Comparison of ENCODE assay signal across 20 cellular contexts in genomic region chr3:184325715-184326114, GRCh38. TPM values are rescaled to one million over a fixed set of nuclear protein-coding genes. Genes with fewer than 3 reads are reported as not detected.
A peak's percentile ranks its signal among the peaks of the same experiment; 100 is the strongest.
DNase-seq lines count a peak whose midpoint lies in the region; ATAC-seq, FAIRE-seq and TF ChIP-seq lines count a peak whose summit lies in the region.
"Had no signal": no experiment of that assay in that cellular context is flagged by ENCODE, and none has a peak within 500 bp of the region (broad histone marks: within the 10 kb centered on the region; RNA-seq: fewer than 3 reads in every experiment).

No MANE protein-coding gene starts in this region.

- H3K36me3 Mint-ChIP-seq in activated T-helper 1 cell treated with anti-CD3 and anti-CD28 coated beads, Interleukin-12 subunit alpha, Interleukin-12 subunit beta, Interleukin-2, Interleukin-4 antibody, amounts not matched to agents 30 ng/mL and 10 ng/mL and 1 ng/mL, durations not matched to agents 14 hours and 24 hours and 36 hours (ENCODE audit: low read depth) = peaks cover 83% of the 10 kb centered on the region

- POLR2A ChIA-PET in HepG2 (lab: Yijun Ruan, JAX) = interaction anchor here (1.0 to 2.1 kb wide), 3 partner anchors 10 to 11 kb away, joined by 3 to 6 read pairs (median 3); no protein-coding TSS in a partner anchor

- H4K91ac ChIP-seq in mesenchymal stem cell (ENCODE audit: low read length) = no peak overlapping the region

- no peak overlapping the region for H2AK5ac ChIP-seq in mesenchymal stem cell (ENCODE audit: low read length, severe bottlenecking)

- TF ChIP-seq RAD21 in HepG2 (CRISPR knock-in tag; IDR thresholded peaks at IDR 0.05) = no peak

- H3K4me3 ChIP-seq in HepG2 (replicated peaks in 1 of 3; ENCODE audit: insufficient read depth in 1 of 3, low read depth in 2 of 3, low read length in 3 of 3) = no peak overlapping the region
- H3K4me3 ChIP-seq in right lobe of liver = no peak overlapping the region
- no peak overlapping the region for H3K4me3 ChIP-seq in mesenchymal stem cell (ENCODE audit: insufficient read depth in 1 of 2, low read depth in 1 of 2, low read length in 2 of 2)
- H3K4me3 ChIP-seq in pancreas = no peak overlapping the region
- H3K4me3 ChIP-seq: cardiac muscle cell, left lung, Peyer's patch, sigmoid colon, suprapubic skin had no signal

- H3K23ac ChIP-seq in mesenchymal stem cell (ENCODE audit: low read length in 2 of 2) = no peak overlapping the region

- H3K4me1 Mint-ChIP-seq in activated T-helper 1 cell treated with anti-CD3 and anti-CD28 coated beads, Interleukin-12 subunit alpha, Interleukin-12 subunit beta, Interleukin-2, Interleukin-4 antibody, amounts not matched to agents 30 ng/mL and 10 ng/mL and 1 ng/mL, durations not matched to agents 14 hours and 24 hours and 36 hours (ENCODE audit: low read depth) = peaks cover 22% of the 10 kb centered on the region

- TF ChIP-seq POLR2A in HepG2 (IDR thresholded peaks at IDR 0.05; ENCODE audit: insufficient read depth in 1 of 2, low read depth in 2 of 2, low read length in 2 of 2) (no peak), right lobe of liver (IDR thresholded peaks at IDR 0.05) (no peak)

- H2AFZ ChIP-seq in HepG2 (ENCODE audit: low read length) = no peak overlapping the region
- no peak overlapping the region for H2AFZ ChIP-seq in mesenchymal stem cell (ENCODE audit: low read depth, low read length)

- intact Hi-C loops in HepG2 (cut with micrococcal nuclease; ENCODE audit: unreplicated experiment) = no loop called here
- intact Hi-C loops in right lobe of liver (cut with DNase I) = no loop called here
- intact Hi-C loops in activated T-helper 1 cell treated with anti-CD3 and anti-CD28 coated beads, Interleukin-12 subunit alpha, Interleukin-12 subunit beta, Interleukin-2, Interleukin-4 antibody, amounts not matched to agents 30 ng/mL and 10 ng/mL and 1 ng/mL, durations not matched to agents 14 hours and 24 hours and 36 hours (cut with micrococcal nuclease) = loop anchor here (1.0 kb wide), 1 partner anchor 8 kb away; no protein-coding TSS in a partner anchor
- intact Hi-C loops in pancreas (cut with DNase I) = no loop called here

- H3K14ac ChIP-seq in mesenchymal stem cell (ENCODE audit: low read length in 2 of 2) = no peak overlapping the region

- no peak for TF ChIP-seq EP300 in HepG2 (IDR thresholded peaks at IDR 0.05; ENCODE audit: low read depth in 2 of 2, low read length in 2 of 2)
- TF ChIP-seq EP300 in HepG2 (CRISPR knock-in tag; IDR thresholded peaks at IDR 0.05; ENCODE audit: borderline replicate concordance) = no peak

- CTCF ChIA-PET in HepG2 (lab: Yijun Ruan, JAX; ENCODE audit: low intra/inter-chr PET ratio, low total read pairs) = no interaction called here

- TF ChIP-seq CTCF in HepG2 (CRISPR knock-in tag; IDR thresholded peaks at IDR 0.05) = no peak
- no peak for TF ChIP-seq CTCF in right lobe of liver (IDR thresholded peaks at IDR 0.05)
- TF ChIP-seq CTCF in pancreas (IDR thresholded peaks at IDR 0.05) = no peak

- H3K18ac ChIP-seq in mesenchymal stem cell (ENCODE audit: low read depth in 1 of 2, low read length in 2 of 2) = no peak overlapping the region

- H3K9ac ChIP-seq in HepG2 (ENCODE audit: insufficient read depth, low read depth, low read length) (no peak overlapping the region), mesenchymal stem cell (ENCODE audit: low read length) (peak overlapping the region; percentile 1)

- DNase-seq in HepG2 (ENCODE audit: low spot score) (no peak), right lobe of liver (no peak), mesenchymal stem cell (no peak), pancreas (no peak), foreskin melanocyte (no peak)
- DNase-seq in activated T-helper 1 cell treated with anti-CD3 and anti-CD28 coated beads, Interleukin-12 subunit alpha, Interleukin-12 subunit beta, Interleukin-2, Interleukin-4 antibody, amounts not matched to agents 30 ng/mL and 10 ng/mL and 1 ng/mL, durations not matched to agents 14 hours and 24 hours and 36 hours (ENCODE audit: low spot score) = no peak
- no peak for DNase-seq in stimulated activated naive CD8-positive, alpha-beta T cell treated with anti-CD3 and anti-CD28 coated beads, Interleukin-15, Interleukin-2, amounts not matched to agents 100 U/mL and 50 U/mL, for 24 hours
- DNase-seq: activated gamma-delta T cell; AML-193; effector CD8-positive, alpha-beta T cell; left lung; NCI-H82; Peyer's patch; sigmoid colon; WERI-Rb-1 had no signal

- BruUV-seq in HepG2 (replicated peaks; lab: Mats Ljungman, UMichigan) = no TSS peak

- no peak overlapping the region for H2BK15ac ChIP-seq in mesenchymal stem cell (ENCODE audit: low read depth, poor library complexity, severe bottlenecking)

- FAIRE-seq in HepG2 (lab: Jason Lieb, UNC) (no peak), pancreas (lab: Jason Lieb, UNC) (no peak)
- FAIRE-seq: GM19239 had no signal

- H3K4me1 ChIP-seq in HepG2 (ENCODE audit: insufficient read depth, low read length) (no peaks in the 10 kb centered on the region), right lobe of liver (peaks cover 0 to 25% (median 9%) of the 10 kb centered on the region in 4 donors), mesenchymal stem cell (ENCODE audit: control insufficient read depth, insufficient read depth, low read depth, low read length) (no peaks in the 10 kb centered on the region), pancreas (peaks cover under 1 to 4% (median 2%) of the 10 kb centered on the region in 3 donors)
- H3K4me1 ChIP-seq: Peyer's patch had no signal

- H3K4me3 Mint-ChIP-seq in activated T-helper 1 cell treated with anti-CD3 and anti-CD28 coated beads, Interleukin-12 subunit alpha, Interleukin-12 subunit beta, Interleukin-2, Interleukin-4 antibody, amounts not matched to agents 30 ng/mL and 10 ng/mL and 1 ng/mL, durations not matched to agents 14 hours and 24 hours and 36 hours = no peak overlapping the region
- H3K4me3 Mint-ChIP-seq: IgD-negative memory B cell had no signal

- H3K27me3 ChIP-seq in HepG2 (ENCODE audit: control insufficient read depth in 1 of 2, insufficient read depth in 2 of 2, low read length in 2 of 2) (no peaks in the 10 kb centered on the region), right lobe of liver (no peaks in the 10 kb centered on the region), mesenchymal stem cell (ENCODE audit: control insufficient read depth in 1 of 2, insufficient read depth in 1 of 2, low read length in 2 of 2) (no peaks in the 10 kb centered on the region), pancreas (no peaks in the 10 kb centered on the region)
- H3K27me3 ChIP-seq: cardiac muscle cell, left lung, Peyer's patch, sigmoid colon, suprapubic skin had no signal

- H3K4me2 ChIP-seq in HepG2 (ENCODE audit: low read depth, low read length) (no peak overlapping the region), mesenchymal stem cell (ENCODE audit: low read length, poor library complexity, severe bottlenecking) (no peak overlapping the region)

- H3K4ac ChIP-seq in mesenchymal stem cell (ENCODE audit: low read depth in 1 of 2, low read length in 2 of 2) = no peak overlapping the region

- H2BK120ac ChIP-seq in mesenchymal stem cell (ENCODE audit: low read depth, low read length) = no peak overlapping the region

- H4K8ac ChIP-seq in mesenchymal stem cell (ENCODE audit: low read length) = no peak overlapping the region

- in situ Hi-C loops in HepG2 (cut with HindIII; ENCODE audit: extremely low pct_ligation_motif_present, low pct_unique_long_range_greater_than_20kb) = no loop called here

- ATAC-seq in HepG2 (no peak), right lobe of liver (no peak), pancreas (no peak), HG02642 (IDR thresholded peaks at IDR 0.05; ENCODE audit: poor library complexity, unreplicated experiment) (no peak)
- peak; percentile 82 for ATAC-seq in stimulated activated naive CD8-positive, alpha-beta T cell treated with anti-CD3 and anti-CD28 coated beads, Interleukin-15, Interleukin-2, amounts not matched to agents 100 U/mL and 50 U/mL, for 24 hours
- ATAC-seq: left lung had no signal

- H3K9me3 Mint-ChIP-seq in activated T-helper 1 cell treated with anti-CD3 and anti-CD28 coated beads, Interleukin-12 subunit alpha, Interleukin-12 subunit beta, Interleukin-2, Interleukin-4 antibody, amounts not matched to agents 30 ng/mL and 10 ng/mL and 1 ng/mL, durations not matched to agents 14 hours and 24 hours and 36 hours = no peaks in the 10 kb centered on the region
- H3K9me3 Mint-ChIP-seq: IgD-negative memory B cell had no signal

- peaks cover 9% of the 10 kb centered on the region; the same call in 1 of the 2 replicates for H4K20me1 ChIP-seq in HepG2 (ENCODE audit: insufficient read depth, low read length)

- H3K79me1 ChIP-seq in mesenchymal stem cell (replicated peaks; ENCODE audit: low read length, poor library complexity, severe bottlenecking) = peaks cover 43% of the 10 kb centered on the region

- no peaks in the 10 kb centered on the region for H3K27me3 Mint-ChIP-seq in activated T-helper 1 cell treated with anti-CD3 and anti-CD28 coated beads, Interleukin-12 subunit alpha, Interleukin-12 subunit beta, Interleukin-2, Interleukin-4 antibody, amounts not matched to agents 30 ng/mL and 10 ng/mL and 1 ng/mL, durations not matched to agents 14 hours and 24 hours and 36 hours (ENCODE audit: insufficient read depth)
- H3K27me3 Mint-ChIP-seq: IgD-negative memory B cell had no signal

- peaks cover 61 to 92% of the 10 kb centered on the region in 2 experiments for H3K36me3 ChIP-seq in HepG2 (replicated peaks in 1 of 2; ENCODE audit: control insufficient read depth in 1 of 2, insufficient read depth in 2 of 2, low read length in 2 of 2)
- peaks cover 63 to 100% (median 88%) of the 10 kb centered on the region in 4 donors for H3K36me3 ChIP-seq in right lobe of liver
- H3K36me3 ChIP-seq in mesenchymal stem cell (ENCODE audit: control insufficient read depth in 1 of 2, insufficient read depth in 2 of 2, low read depth in 1 of 2, low read length in 2 of 2) = peaks cover 85 to 99% of the 10 kb centered on the region in 2 experiments
- peaks cover 39 to 95% (median 90%) of the 10 kb centered on the region in 3 donors for H3K36me3 ChIP-seq in pancreas

- 91% methylated on average over 4 of the region's 4 CpGs for WGBS in HepG2 (ENCODE audit: low lambda C conversion rate)
- 81% methylated on average over 2 of the region's 4 CpGs for WGBS in right lobe of liver (ENCODE audit: insufficient coverage, low coverage, low lambda C conversion rate, missing lambda C conversion rate)
- WGBS in mesenchymal stem cell = 96% methylated on average over 4 of the region's 4 CpGs
- WGBS in pancreas, 2 donors = 73 to 85% methylated on average over 4 of the region's 4 CpGs

- H3K9me3 ChIP-seq in HepG2 (ENCODE audit: low read length) (no peaks in the 10 kb centered on the region), right lobe of liver (no peaks in the 10 kb centered on the region), mesenchymal stem cell (ENCODE audit: control insufficient read depth, low read length) (no peaks in the 10 kb centered on the region), pancreas (no peaks in the 10 kb centered on the region)
- H3K9me3 ChIP-seq: left lung, Peyer's patch, sigmoid colon, suprapubic skin had no signal

- H3K27ac ChIP-seq in HepG2 (ENCODE audit: extremely low read length, insufficient read depth, low read length) = no peak overlapping the region
- H3K27ac ChIP-seq in right lobe of liver = no peak overlapping the region
- H3K27ac ChIP-seq in mesenchymal stem cell (ENCODE audit: low read length, poor library complexity, severe bottlenecking) = no peak overlapping the region
- no peak overlapping the region for H3K27ac ChIP-seq in pancreas
- H3K27ac ChIP-seq: cardiac muscle cell, left lung, Peyer's patch, suprapubic skin, WERI-Rb-1 had no signal

- H3K79me2 ChIP-seq in HepG2 (ENCODE audit: insufficient read depth, low read length) = peaks cover 4% of the 10 kb centered on the region

- H2BK12ac ChIP-seq in mesenchymal stem cell (ENCODE audit: low read length in 2 of 2) = no peak overlapping the region

- no peak overlapping the region for H2BK5ac ChIP-seq in mesenchymal stem cell (ENCODE audit: low read depth, low read length, poor library complexity, severe bottlenecking)

- peak overlapping the region; percentile 73 for H3K27ac Mint-ChIP-seq in activated T-helper 1 cell treated with anti-CD3 and anti-CD28 coated beads, Interleukin-12 subunit alpha, Interleukin-12 subunit beta, Interleukin-2, Interleukin-4 antibody, amounts not matched to agents 30 ng/mL and 10 ng/mL and 1 ng/mL, durations not matched to agents 14 hours and 24 hours and 36 hours
- H3K27ac Mint-ChIP-seq: IgD-negative memory B cell had no signal

RNA-seq across cellular contexts. Expression of gene EIF4G1, which starts 11.3 kb away (rescaled TPM):
- 213 and 244 TPM in 2 replicates for total RNA-seq in HepG2 (2016; rRNA removed; fragmentation: Illumina TruSeq; extraction: Trizol)
- total RNA-seq in HepG2 (2016; cell fraction: cytosol; rRNA removed; fragmentation: Illumina TruSeq; extraction: Trizol; ENCODE audit: low read depth) = 19.7 and 27.8 TPM in 2 replicates
- total RNA-seq in HepG2 (2016; cell fraction: insoluble cytoplasmic fraction; rRNA removed; fragmentation: Illumina TruSeq; extraction: Trizol) = 208 and 223 TPM in 2 replicates
- 77.1 and 81.4 TPM in 2 replicates for total RNA-seq in HepG2 (2016; cell fraction: membrane; rRNA removed; fragmentation: Illumina TruSeq; extraction: Trizol)
- 163 and 210 TPM in 2 replicates for total RNA-seq in HepG2 (2016; cell fraction: nucleus; rRNA removed; fragmentation: Illumina TruSeq; extraction: Trizol)
- 208 and 228 TPM in 2 replicates for polyA plus RNA-seq in HepG2 (2011; rRNA removed)
- polyA plus RNA-seq in HepG2 (2011; cell fraction: cytosol; rRNA removed) = 139 and 145 TPM in 2 replicates
- polyA plus RNA-seq in HepG2 (2011; cell fraction: nucleus; rRNA removed) = 229 and 287 TPM in 2 replicates
- polyA plus RNA-seq in HepG2 (2012) = 122 and 142 TPM in 2 replicates
- polyA plus RNA-seq in HepG2 (2016; cell fraction: cytosol; fragmentation: Illumina TruSeq; extraction: Trizol; ENCODE audit: low read depth) = 15.3 and 16.7 TPM in 2 replicates
- 217 and 276 TPM in 2 replicates for polyA plus RNA-seq in HepG2 (2016; cell fraction: insoluble cytoplasmic fraction; fragmentation: Illumina TruSeq; extraction: Trizol; ENCODE audit: low read depth)
- polyA plus RNA-seq in HepG2 (2016; cell fraction: membrane; fragmentation: Illumina TruSeq; extraction: Trizol; ENCODE audit: low read depth) = 53.0 and 64.3 TPM in 2 replicates
- 324 and 332 TPM in 2 replicates for polyA plus RNA-seq in HepG2 (2016; cell fraction: nucleus; fragmentation: Illumina TruSeq; extraction: Trizol; ENCODE audit: insufficient read depth, low read depth)
- polyA minus RNA-seq in HepG2 (2011; rRNA and poly(A)+ RNA removed; ENCODE audit: low replicate concordance) = 348 and 721 TPM in 2 replicates
- 122 and 123 TPM in 2 replicates for polyA minus RNA-seq in HepG2 (2011; cell fraction: cytosol; rRNA and poly(A)+ RNA removed)
- 107 and 113 TPM in 2 replicates for polyA minus RNA-seq in HepG2 (2011; cell fraction: nucleus; rRNA and poly(A)+ RNA removed)
- total RNA-seq in right lobe of liver = 100 to 1,000 TPM; 262 to 368 (median 291) TPM
- 657 and 706 TPM in 2 replicates for total RNA-seq in activated T-helper 1 cell treated with anti-CD3 and anti-CD28 coated beads, Interleukin-12 subunit alpha, Interleukin-12 subunit beta, Interleukin-2, Interleukin-4 antibody, amounts not matched to agents 30 ng/mL and 10 ng/mL and 1 ng/mL, durations not matched to agents 14 hours and 24 hours and 36 hours
- 188 TPM for polyA plus RNA-seq in mesenchymal stem cell (2013, experiment 1 of 2)
- 185 TPM for polyA plus RNA-seq in mesenchymal stem cell (2013, experiment 2 of 2)
- 100 to 1,000 TPM; 118 to 207 (median 178) TPM for total RNA-seq in pancreas
- 100 to 1,000 TPM; 159 to 163 TPM for polyA plus RNA-seq in pancreas

RNA-seq across cellular contexts. Expression of gene FAM131A, which starts 11.7 kb away (rescaled TPM):
- total RNA-seq in HepG2 (2016; rRNA removed; fragmentation: Illumina TruSeq; extraction: Trizol) (7.4 and 9.3 TPM in 2 replicates), right lobe of liver (1 to 10 TPM; 2.4 to 6.5 (median 3.1) TPM), pancreas (1 to 10 TPM; 4.0 to 7.9 (median 6.4) TPM)
- total RNA-seq in HepG2 (2016; cell fraction: cytosol; rRNA removed; fragmentation: Illumina TruSeq; extraction: Trizol; ENCODE audit: low read depth) = 2.3 and 2.5 TPM in 2 replicates
- 4.8 and 8.7 TPM in 2 replicates for total RNA-seq in HepG2 (2016; cell fraction: insoluble cytoplasmic fraction; rRNA removed; fragmentation: Illumina TruSeq; extraction: Trizol)
- total RNA-seq in HepG2 (2016; cell fraction: membrane; rRNA removed; fragmentation: Illumina TruSeq; extraction: Trizol) = 7.8 and 8.3 TPM in 2 replicates
- total RNA-seq in HepG2 (2016; cell fraction: nucleus; rRNA removed; fragmentation: Illumina TruSeq; extraction: Trizol) = 4.4 and 6.5 TPM in 2 replicates
- polyA plus RNA-seq in HepG2 (2011; rRNA removed) (9.2 and 14.1 TPM in 2 replicates), pancreas (10 to 100 TPM; 12.7 to 22.5 TPM)
- polyA plus RNA-seq in HepG2 (2011; cell fraction: cytosol; rRNA removed) = 11.9 and 16.8 TPM in 2 replicates
- polyA plus RNA-seq in HepG2 (2011; cell fraction: nucleus; rRNA removed) = 23.9 and 25.8 TPM in 2 replicates
- polyA plus RNA-seq in HepG2 (2012) = 5.8 and 9.8 TPM in 2 replicates
- 2.3 and 3.2 TPM in 2 replicates for polyA plus RNA-seq in HepG2 (2016; cell fraction: cytosol; fragmentation: Illumina TruSeq; extraction: Trizol; ENCODE audit: low read depth)
- 5.3 and 7.8 TPM in 2 replicates for polyA plus RNA-seq in HepG2 (2016; cell fraction: insoluble cytoplasmic fraction; fragmentation: Illumina TruSeq; extraction: Trizol; ENCODE audit: low read depth)
- 5.7 and 5.8 TPM in 2 replicates for polyA plus RNA-seq in HepG2 (2016; cell fraction: membrane; fragmentation: Illumina TruSeq; extraction: Trizol; ENCODE audit: low read depth)
- polyA plus RNA-seq in HepG2 (2016; cell fraction: nucleus; fragmentation: Illumina TruSeq; extraction: Trizol; ENCODE audit: insufficient read depth, low read depth) = 12.3 and 13.4 TPM in 2 replicates
- 22.1 and 24.2 TPM in 2 replicates for polyA minus RNA-seq in HepG2 (2011; rRNA and poly(A)+ RNA removed; ENCODE audit: low replicate concordance)
- 7.0 and 7.3 TPM in 2 replicates for polyA minus RNA-seq in HepG2 (2011; cell fraction: cytosol; rRNA and poly(A)+ RNA removed)
- polyA minus RNA-seq in HepG2 (2011; cell fraction: nucleus; rRNA and poly(A)+ RNA removed) = 7.0 and 9.2 TPM in 2 replicates
- 7.5 and 9.2 TPM in 2 replicates for total RNA-seq in activated T-helper 1 cell treated with anti-CD3 and anti-CD28 coated beads, Interleukin-12 subunit alpha, Interleukin-12 subunit beta, Interleukin-2, Interleukin-4 antibody, amounts not matched to agents 30 ng/mL and 10 ng/mL and 1 ng/mL, durations not matched to agents 14 hours and 24 hours and 36 hours
- polyA plus RNA-seq in mesenchymal stem cell (2013, experiment 1 of 2) = 6.7 TPM
- polyA plus RNA-seq in mesenchymal stem cell (2013, experiment 2 of 2) = 6.8 TPM

RNA-seq across cellular contexts. Expression of gene PSMD2, which starts 26.7 kb away (rescaled TPM):
- total RNA-seq in HepG2 (2016; rRNA removed; fragmentation: Illumina TruSeq; extraction: Trizol) (200 and 312 TPM in 2 replicates), right lobe of liver (100 to 1,000 TPM in 3 of 6 experiments, 10 to 100 TPM in 3; 85.5 to 153 (median 103) TPM), pancreas (10 to 100 TPM; 38.4 to 89.6 (median 54.1) TPM)
- 27.9 and 35.3 TPM in 2 replicates for total RNA-seq in HepG2 (2016; cell fraction: cytosol; rRNA removed; fragmentation: Illumina TruSeq; extraction: Trizol; ENCODE audit: low read depth)
- 208 and 307 TPM in 2 replicates for total RNA-seq in HepG2 (2016; cell fraction: insoluble cytoplasmic fraction; rRNA removed; fragmentation: Illumina TruSeq; extraction: Trizol)
- 69.9 and 70.8 TPM in 2 replicates for total RNA-seq in HepG2 (2016; cell fraction: membrane; rRNA removed; fragmentation: Illumina TruSeq; extraction: Trizol)
- total RNA-seq in HepG2 (2016; cell fraction: nucleus; rRNA removed; fragmentation: Illumina TruSeq; extraction: Trizol) = 130 and 133 TPM in 2 replicates
- polyA plus RNA-seq in HepG2 (2011; rRNA removed) (125 and 152 TPM in 2 replicates), pancreas (10 to 100 TPM; 39.1 to 78.7 TPM)
- polyA plus RNA-seq in HepG2 (2011; cell fraction: cytosol; rRNA removed) = 165 and 166 TPM in 2 replicates
- polyA plus RNA-seq in HepG2 (2011; cell fraction: nucleus; rRNA removed) = 110 and 125 TPM in 2 replicates
- 116 and 117 TPM in 2 replicates for polyA plus RNA-seq in HepG2 (2012)
- 19.9 and 25.2 TPM in 2 replicates for polyA plus RNA-seq in HepG2 (2016; cell fraction: cytosol; fragmentation: Illumina TruSeq; extraction: Trizol; ENCODE audit: low read depth)
- polyA plus RNA-seq in HepG2 (2016; cell fraction: insoluble cytoplasmic fraction; fragmentation: Illumina TruSeq; extraction: Trizol; ENCODE audit: low read depth) = 253 and 295 TPM in 2 replicates
- polyA plus RNA-seq in HepG2 (2016; cell fraction: membrane; fragmentation: Illumina TruSeq; extraction: Trizol; ENCODE audit: low read depth) = 36.4 and 42.7 TPM in 2 replicates
- 155 and 167 TPM in 2 replicates for polyA plus RNA-seq in HepG2 (2016; cell fraction: nucleus; fragmentation: Illumina TruSeq; extraction: Trizol; ENCODE audit: insufficient read depth, low read depth)
- polyA minus RNA-seq in HepG2 (2011; rRNA and poly(A)+ RNA removed; ENCODE audit: low replicate concordance) = 351 and 796 TPM in 2 replicates
- polyA minus RNA-seq in HepG2 (2011; cell fraction: cytosol; rRNA and poly(A)+ RNA removed) = 127 and 152 TPM in 2 replicates
- 99.4 and 123 TPM in 2 replicates for polyA minus RNA-seq in HepG2 (2011; cell fraction: nucleus; rRNA and poly(A)+ RNA removed)
- total RNA-seq in activated T-helper 1 cell treated with anti-CD3 and anti-CD28 coated beads, Interleukin-12 subunit alpha, Interleukin-12 subunit beta, Interleukin-2, Interleukin-4 antibody, amounts not matched to agents 30 ng/mL and 10 ng/mL and 1 ng/mL, durations not matched to agents 14 hours and 24 hours and 36 hours = 251 and 255 TPM in 2 replicates
- polyA plus RNA-seq in mesenchymal stem cell (2013, experiment 1 of 2) = 121 TPM
- polyA plus RNA-seq in mesenchymal stem cell (2013, experiment 2 of 2) = 116 TPM

RNA-seq across cellular contexts. Expression of gene CLCN2, which starts 35.7 kb away (rescaled TPM):
- total RNA-seq in HepG2 (2016; rRNA removed; fragmentation: Illumina TruSeq; extraction: Trizol) = 5.2 and 13.5 TPM in 2 replicates
- 6.6 and 7.6 TPM in 2 replicates for total RNA-seq in HepG2 (2016; cell fraction: cytosol; rRNA removed; fragmentation: Illumina TruSeq; extraction: Trizol; ENCODE audit: low read depth)
- 3.5 and 14.3 TPM in 2 replicates for total RNA-seq in HepG2 (2016; cell fraction: insoluble cytoplasmic fraction; rRNA removed; fragmentation: Illumina TruSeq; extraction: Trizol)
- total RNA-seq in HepG2 (2016; cell fraction: membrane; rRNA removed; fragmentation: Illumina TruSeq; extraction: Trizol) = 5.6 and 6.9 TPM in 2 replicates
- 19.4 and 22.0 TPM in 2 replicates for total RNA-seq in HepG2 (2016; cell fraction: nucleus; rRNA removed; fragmentation: Illumina TruSeq; extraction: Trizol)
- 11.4 and 14.3 TPM in 2 replicates for polyA plus RNA-seq in HepG2 (2011; rRNA removed)
- polyA plus RNA-seq in HepG2 (2011; cell fraction: cytosol; rRNA removed) = 5.5 and 6.4 TPM in 2 replicates
- polyA plus RNA-seq in HepG2 (2011; cell fraction: nucleus; rRNA removed) = 41.8 and 47.0 TPM in 2 replicates
- 5.4 and 6.1 TPM in 2 replicates for polyA plus RNA-seq in HepG2 (2012)
- polyA plus RNA-seq in HepG2 (2016; cell fraction: cytosol; fragmentation: Illumina TruSeq; extraction: Trizol; ENCODE audit: low read depth) = 2.0 and 2.6 TPM in 2 replicates
- polyA plus RNA-seq in HepG2 (2016; cell fraction: insoluble cytoplasmic fraction; fragmentation: Illumina TruSeq; extraction: Trizol; ENCODE audit: low read depth) = 4.8 and 5.5 TPM in 2 replicates
- 3.7 and 4.4 TPM in 2 replicates for polyA plus RNA-seq in HepG2 (2016; cell fraction: membrane; fragmentation: Illumina TruSeq; extraction: Trizol; ENCODE audit: low read depth)
- polyA plus RNA-seq in HepG2 (2016; cell fraction: nucleus; fragmentation: Illumina TruSeq; extraction: Trizol; ENCODE audit: insufficient read depth, low read depth) = 50.3 and 58.1 TPM in 2 replicates
- polyA minus RNA-seq in HepG2 (2011; rRNA and poly(A)+ RNA removed; ENCODE audit: low replicate concordance) = 29.7 and 47.2 TPM in 2 replicates
- 5.3 and 6.0 TPM in 2 replicates for polyA minus RNA-seq in HepG2 (2011; cell fraction: cytosol; rRNA and poly(A)+ RNA removed)
- polyA minus RNA-seq in HepG2 (2011; cell fraction: nucleus; rRNA and poly(A)+ RNA removed) = 26.4 and 31.7 TPM in 2 replicates
- total RNA-seq in right lobe of liver = 1 to 10 TPM; 1.8 to 2.9 (median 2.5) TPM
- 5.2 and 6.6 TPM in 2 replicates for total RNA-seq in activated T-helper 1 cell treated with anti-CD3 and anti-CD28 coated beads, Interleukin-12 subunit alpha, Interleukin-12 subunit beta, Interleukin-2, Interleukin-4 antibody, amounts not matched to agents 30 ng/mL and 10 ng/mL and 1 ng/mL, durations not matched to agents 14 hours and 24 hours and 36 hours
- 2.3 TPM for polyA plus RNA-seq in mesenchymal stem cell (2013, experiment 1 of 2)
- polyA plus RNA-seq in mesenchymal stem cell (2013, experiment 2 of 2) = 2.1 TPM
- 1 to 10 TPM; 4.9 to 9.2 (median 6.2) TPM for total RNA-seq in pancreas
- 10 to 100 TPM; 22.2 to 25.5 TPM for polyA plus RNA-seq in pancreas

RNA-seq across cellular contexts. Expression of gene POLR2H, which starts 35.8 kb away (rescaled TPM):
- total RNA-seq in HepG2 (2016; rRNA removed; fragmentation: Illumina TruSeq; extraction: Trizol) (109 and 118 TPM in 2 replicates), right lobe of liver (10 to 100 TPM; 27.4 to 65.7 (median 35.3) TPM), pancreas (10 to 100 TPM; 19.7 to 38.2 (median 25.7) TPM)
- 85.0 and 90.2 TPM in 2 replicates for total RNA-seq in HepG2 (2016; cell fraction: cytosol; rRNA removed; fragmentation: Illumina TruSeq; extraction: Trizol; ENCODE audit: low read depth)
- total RNA-seq in HepG2 (2016; cell fraction: insoluble cytoplasmic fraction; rRNA removed; fragmentation: Illumina TruSeq; extraction: Trizol) = 113 and 114 TPM in 2 replicates
- total RNA-seq in HepG2 (2016; cell fraction: membrane; rRNA removed; fragmentation: Illumina TruSeq; extraction: Trizol) = 110 and 111 TPM in 2 replicates
- total RNA-seq in HepG2 (2016; cell fraction: nucleus; rRNA removed; fragmentation: Illumina TruSeq; extraction: Trizol) = 97.2 and 98.4 TPM in 2 replicates
- polyA plus RNA-seq in HepG2 (2011; rRNA removed) (165 and 194 TPM in 2 replicates), pancreas (100 to 1,000 TPM in 1 of 2 donors, 10 to 100 TPM in 1; 98.0 to 116 TPM)
- polyA plus RNA-seq in HepG2 (2011; cell fraction: cytosol; rRNA removed) = 159 and 209 TPM in 2 replicates
- polyA plus RNA-seq in HepG2 (2011; cell fraction: nucleus; rRNA removed) = 292 and 351 TPM in 2 replicates
- polyA plus RNA-seq in HepG2 (2012) = 85.4 and 92.7 TPM in 2 replicates
- 70.3 and 83.0 TPM in 2 replicates for polyA plus RNA-seq in HepG2 (2016; cell fraction: cytosol; fragmentation: Illumina TruSeq; extraction: Trizol; ENCODE audit: low read depth)
- polyA plus RNA-seq in HepG2 (2016; cell fraction: insoluble cytoplasmic fraction; fragmentation: Illumina TruSeq; extraction: Trizol; ENCODE audit: low read depth) = 116 and 125 TPM in 2 replicates
- polyA plus RNA-seq in HepG2 (2016; cell fraction: membrane; fragmentation: Illumina TruSeq; extraction: Trizol; ENCODE audit: low read depth) = 90.4 and 98.9 TPM in 2 replicates
- polyA plus RNA-seq in HepG2 (2016; cell fraction: nucleus; fragmentation: Illumina TruSeq; extraction: Trizol; ENCODE audit: insufficient read depth, low read depth) = 259 and 265 TPM in 2 replicates
- 73.2 and 182 TPM in 2 replicates for polyA minus RNA-seq in HepG2 (2011; rRNA and poly(A)+ RNA removed; ENCODE audit: low replicate concordance)
- 38.2 and 41.4 TPM in 2 replicates for polyA minus RNA-seq in HepG2 (2011; cell fraction: cytosol; rRNA and poly(A)+ RNA removed)
- polyA minus RNA-seq in HepG2 (2011; cell fraction: nucleus; rRNA and poly(A)+ RNA removed) = 89.4 and 96.7 TPM in 2 replicates
- 145 and 151 TPM in 2 replicates for total RNA-seq in activated T-helper 1 cell treated with anti-CD3 and anti-CD28 coated beads, Interleukin-12 subunit alpha, Interleukin-12 subunit beta, Interleukin-2, Interleukin-4 antibody, amounts not matched to agents 30 ng/mL and 10 ng/mL and 1 ng/mL, durations not matched to agents 14 hours and 24 hours and 36 hours
- polyA plus RNA-seq in mesenchymal stem cell (2013, experiment 1 of 2) = 46.3 TPM
- polyA plus RNA-seq in mesenchymal stem cell (2013, experiment 2 of 2) = 48.3 TPM
